Comparison of ENCODE assay signal across 8 cellular contexts in the genomic region with DNA sequence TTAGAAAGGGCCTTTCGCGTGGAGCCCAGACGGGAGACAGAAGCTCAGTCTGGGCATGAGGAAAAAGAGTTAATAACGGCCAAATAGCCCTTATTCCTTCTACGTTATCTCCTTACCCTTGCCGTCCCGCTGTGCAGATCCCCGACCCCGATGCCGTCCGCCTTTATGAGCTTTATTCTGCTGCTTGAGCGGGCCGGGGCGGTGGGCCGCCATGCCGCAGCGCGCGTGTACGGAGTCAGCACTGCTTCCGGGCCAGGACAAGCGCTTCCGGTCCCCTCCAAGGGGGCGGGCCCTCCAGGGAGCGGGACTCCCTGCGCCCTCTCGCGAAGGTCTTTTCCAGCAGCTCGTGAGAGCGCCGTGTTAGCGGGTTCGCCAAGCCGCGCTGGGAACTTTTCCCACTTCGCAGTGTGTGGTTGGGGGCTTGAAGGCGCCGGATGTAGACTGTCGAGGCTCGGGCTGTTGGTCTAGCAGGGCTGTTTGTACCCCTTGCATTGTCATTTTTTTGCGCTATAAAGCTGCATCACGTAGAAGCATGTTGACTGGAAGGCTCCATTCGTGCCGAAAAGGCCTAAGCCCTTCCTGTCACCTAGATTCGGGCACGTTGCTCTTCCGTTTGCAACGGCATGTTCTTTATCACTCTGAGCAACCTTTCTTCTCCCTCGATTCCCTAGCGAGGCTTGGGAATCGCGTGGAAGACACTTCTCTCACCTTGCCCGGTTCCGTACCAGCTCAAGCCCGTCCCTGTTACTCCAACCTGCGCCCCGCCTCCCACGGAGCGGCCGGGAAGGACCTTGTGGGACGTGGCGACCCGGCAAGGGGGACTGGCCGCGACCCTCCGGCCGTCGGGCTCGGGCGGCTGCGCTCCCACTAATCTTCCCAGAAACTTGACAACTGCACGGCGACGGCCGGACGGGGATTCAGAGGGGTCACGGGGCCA. TPM values are rescaled to one million over a fixed set of nuclear protein-coding genes. Genes with fewer than 3 reads are reported as not detected.
DNase-seq lines count a peak whose midpoint lies in the region; ATAC-seq, FAIRE-seq and TF ChIP-seq lines count a peak whose summit lies in the region.

TSS of gene TSR1 (minus strand) at position 243 of the 937 bp plus-strand sequence. CDS start at position 213, 30 bp downstream.

- no peaks in the 10 kb centered on the region for H3K9me3 ChIP-seq in breast epithelium
- H3K9me3 ChIP-seq in iPS-20b (ENCODE audit: insufficient read depth, low read depth, low read length) = no peaks in the 10 kb centered on the region
- H3K9me3 ChIP-seq in small intestine (ENCODE audit: control insufficient read depth, low read depth) = no peaks in the 10 kb centered on the region

- H3K4me1 ChIP-seq in breast epithelium = peaks cover 4 to 8% of the 10 kb centered on the region in 2 donors
- H3K4me1 ChIP-seq in iPS-20b (ENCODE audit: insufficient read depth, low read length) = peaks cover 22% of the 10 kb centered on the region
- H3K4me1 ChIP-seq in small intestine (ENCODE audit: control insufficient read depth in 2 of 2, insufficient read depth in 1 of 2, low read depth in 1 of 2, low read length in 1 of 2) = peaks cover 0 to 5% of the 10 kb centered on the region in 2 donors

- H3K27me3 ChIP-seq in breast epithelium (no peaks in the 10 kb centered on the region), iPS-20b (ENCODE audit: insufficient read depth, low read length) (no peaks in the 10 kb centered on the region), small intestine (ENCODE audit: control insufficient read depth in 2 of 2, insufficient read depth in 2 of 2, low read length in 2 of 2) (no peaks in the 10 kb centered on the region)

- peak within 1 kb of the TSS; percentile 94 to 99 (median 97) for H3K4me3 ChIP-seq in breast epithelium
- peak within 1 kb of the TSS; percentile 95 for H3K4me3 ChIP-seq in iPS-20b (ENCODE audit: low read length)
- peak within 1 kb of the TSS; percentile 80 to 91 for H3K4me3 ChIP-seq in small intestine (ENCODE audit: low read depth in 1 of 2, low read length in 2 of 2)

- ATAC-seq in GM18511 (IDR thresholded peaks at IDR 0.05; ENCODE audit: unreplicated experiment) (peak; percentile 75), HG03045 (IDR thresholded peaks at IDR 0.05; ENCODE audit: unreplicated experiment) (peak; percentile 84)

- H3K27ac ChIP-seq in VCaP = peak within 1 kb of the TSS; percentile 98
- H3K27ac ChIP-seq in breast epithelium = peak within 1 kb of the TSS; percentile 93 to 96
- peak within 1 kb of the TSS; percentile 63 for H3K27ac ChIP-seq in iPS-20b (ENCODE audit: low read length)
- peak within 1 kb of the TSS; percentile 82 to 91 for H3K27ac ChIP-seq in small intestine (ENCODE audit: low read depth in 1 of 2, low read length in 1 of 2)

- WGBS in small intestine, 3 donors = 0 to 1% (median 1%) methylated on average over 70 to 77 of the region's 77 CpGs

- TF ChIP-seq POLR2A in breast epithelium (IDR thresholded peaks at IDR 0.05) = peak; percentile 55

- no peak for FAIRE-seq in small intestine (lab: Jason Lieb, UNC)

- TF ChIP-seq CTCF in VCaP (conservative IDR thresholded peaks at IDR 0.05) (peak; percentile 45), breast epithelium (IDR thresholded peaks at IDR 0.05) (no peak)

- H3K36me3 ChIP-seq in breast epithelium = peaks cover 6% of the 10 kb centered on the region
- H3K36me3 ChIP-seq in iPS-20b (ENCODE audit: insufficient read depth, low read depth, low read length) = peaks cover 45% of the 10 kb centered on the region
- peaks cover 2 to 8% of the 10 kb centered on the region in 2 donors for H3K36me3 ChIP-seq in small intestine (ENCODE audit: control insufficient read depth in 2 of 2, insufficient read depth in 2 of 2, low read length in 2 of 2)

- intact Hi-C loops in breast epithelium (cut with DNase I; ENCODE audit: low total_unique reads) = no loop called here

- H3K9ac ChIP-seq in iPS-20b (ENCODE audit: low read depth, low read length) = peak within 1 kb of the TSS; percentile 97

- DNase-seq in 8988T (peak; percentile 93), NCI-H2171 (lab: John Stamatoyannopoulos, UW) (peak; percentile 90), breast epithelium (ENCODE audit: low spot score in 2 of 2) (peak; percentile 84 to 88), small intestine (peak; percentile 91)

RNA-seq across cellular contexts. Expression of gene TSR1, which starts in this region (rescaled TPM):
- total RNA-seq in breast epithelium = 10 to 100 TPM; 28.8 to 43.6 (median 43.0) TPM
- polyA plus RNA-seq in small intestine = 10 to 100 TPM in 1 of 3 donors, 1 to 10 TPM in 2; 4.5 to 15.2 (median 8.1) TPM

Comparison
In these comparisons a context has a peak if more than half of its experiments do, and no peak if none do; other contexts are left out.
1. Peak in every context shown above with its lines: DNase-seq, ATAC-seq, H3K4me3 ChIP-seq and H3K27ac ChIP-seq.